Comparison of ENCODE assay signal across 13 cellular contexts in genomic region chr2:117979911-117980341, GRCh38.
A peak's percentile ranks its signal among the peaks of the same experiment; 100 is the strongest.
DNase-seq lines count a peak whose midpoint lies in the region; ATAC-seq and TF ChIP-seq lines count a peak whose summit lies in the region.
"Had no signal": no experiment of that assay in that cellular context is flagged by ENCODE, and none has a peak within 500 bp of the region (broad histone marks: within the 10 kb centered on the region; RNA-seq: fewer than 3 reads in every experiment).

No MANE protein-coding gene starts in this region.

- CTCF ChIA-PET in RWPE1 (lab: Yijun Ruan, JAX) = interaction anchor here (1.7 kb wide), 1 partner anchor 23 kb away, joined by 7 read pairs; no protein-coding TSS in a partner anchor

- ATAC-seq in GM19463 (IDR thresholded peaks at IDR 0.05; ENCODE audit: unreplicated experiment) (no peak), GM21717 (IDR thresholded peaks at IDR 0.05; ENCODE audit: unreplicated experiment) (no peak)

- TF ChIP-seq CTCF in RWPE1 (conservative IDR thresholded peaks at IDR 0.05; ENCODE audit: low read depth) = no peak

- peak; percentile 19 for DNase-seq in AG08395 (ENCODE audit: low spot score)
- DNase-seq in RWPE1 (ENCODE audit: low spot score) = no peak
- no peak for DNase-seq in epithelial cell of prostate (ENCODE audit: low read depth, low spot score)
- peak; percentile 18 for DNase-seq in non-pigmented ciliary epithelial cell (ENCODE audit: low read depth)
- DNase-seq in activated naive CD4-positive, alpha-beta T cell treated with anti-CD3 and anti-CD28 coated beads, Interleukin-2, amount 50 U/mL, for 16 hours = no peak
- DNase-seq in activated CD4-positive, CD25-positive, alpha-beta regulatory T cell (lab: John Stamatoyannopoulos, UW) = no peak
- DNase-seq: activated B cell treated with CpG ODN at 0.5 μM for 24 hours, DMS153, endodermal cell, NCI-H2227 treated with DMSO at 0.1 percent for 48 hours, small intestine had no signal

- H3K27ac ChIP-seq in RWPE1 (peak overlapping the region; percentile 87), epithelial cell of prostate (peak overlapping the region; percentile 88)

- POLR2A ChIA-PET in RWPE1 (lab: Yijun Ruan, JAX; ENCODE audit: low non-redundant PET) = no interaction called here

Comparison
In these comparisons a context has a peak if more than half of its experiments do, and no peak if none do; other contexts are left out.
1. DNase-seq: peak in AG08395 (single experiment) and non-pigmented ciliary epithelial cell (single experiment); none in RWPE1 (single experiment), epithelial cell of prostate (single experiment), activated naive CD4-positive, alpha-beta T cell treated with anti-CD3 and anti-CD28 coated beads, Interleukin-2, amount 50 U/mL, for 16 hours (single experiment) and activated CD4-positive, CD25-positive, alpha-beta regulatory T cell (0 of 4).